ENCODE assay signal across 17 cellular contexts in genomic region chr14:54170301-54170700, GRCh38.
"Had no signal": no experiment of that assay in that cellular context is flagged by ENCODE, and none has a peak within 500 bp of the region (broad histone marks: within the 10 kb centered on the region; RNA-seq: fewer than 3 reads in every experiment).

No MANE protein-coding gene starts in this region.

- H3K4me1 Mint-ChIP-seq: central memory CD8-positive, alpha-beta T cell had no signal

- H3K27me3 ChIP-seq: right lobe of liver, testis, upper lobe of right lung had no signal

- ATAC-seq: upper lobe of right lung had no signal

- H3K4me1 ChIP-seq: prostate gland had no signal

- H3K4me3 ChIP-seq: prostate gland, right lobe of liver, testis, upper lobe of right lung had no signal

- H3K27ac ChIP-seq: prostate gland, right lobe of liver, testis, upper lobe of right lung had no signal

- H3K9me3 Mint-ChIP-seq: activated CD4-positive, alpha-beta T cell treated with anti-CD3 and anti-CD28 coated beads, Interleukin-2, amount 10 ng/mL, durations not matched to agents 7 days and 5 days; activated naive CD8-positive, alpha-beta T cell treated with anti-CD3 and anti-CD28 coated beads for 36 hours; activated T-helper 1 cell treated with anti-CD3 and anti-CD28 coated beads, Interleukin-12 subunit alpha, Interleukin-12 subunit beta, Interleukin-2, Interleukin-4 antibody, amounts not matched to agents 30 ng/mL and 10 ng/mL and 1 ng/mL, durations not matched to agents 14 hours and 24 hours and 36 hours; brain; central memory CD8-positive, alpha-beta T cell; dendritic cell treated with granulocyte-macrophage colony-stimulating factor and Interleukin-4, amounts not matched to agents 40 ng/mL and 50 ng/mL, for 4 days; neural crest cell; stimulated activated naive CD8-positive, alpha-beta T cell treated with anti-CD3 and anti-CD28 coated beads, Interleukin-15, Interleukin-2, amounts not matched to agents 100 ng/mL and 50 ng/mL, for 24 hours had no signal

- H3K36me3 ChIP-seq: prostate gland, right lobe of liver, upper lobe of right lung had no signal

- H3K9me3 ChIP-seq: prostate gland, right lobe of liver, testis, upper lobe of right lung had no signal

- H3K27ac Mint-ChIP-seq: activated CD4-positive, alpha-beta T cell treated with anti-CD3 and anti-CD28 coated beads, Interleukin-2, amount 10 ng/mL, durations not matched to agents 7 days and 5 days; activated naive CD8-positive, alpha-beta T cell treated with anti-CD3 and anti-CD28 coated beads for 36 hours; activated T-helper 1 cell treated with anti-CD3 and anti-CD28 coated beads, Interleukin-12 subunit alpha, Interleukin-12 subunit beta, Interleukin-2, Interleukin-4 antibody, amounts not matched to agents 30 ng/mL and 10 ng/mL and 1 ng/mL, durations not matched to agents 14 hours and 24 hours and 36 hours; dendritic cell treated with granulocyte-macrophage colony-stimulating factor and Interleukin-4, amounts not matched to agents 40 ng/mL and 50 ng/mL, for 4 days; stimulated activated naive CD8-positive, alpha-beta T cell treated with anti-CD3 and anti-CD28 coated beads, Interleukin-15, Interleukin-2, amounts not matched to agents 100 ng/mL and 50 ng/mL, for 24 hours had no signal

- H3K36me3 Mint-ChIP-seq: activated naive CD8-positive, alpha-beta T cell treated with anti-CD3 and anti-CD28 coated beads for 36 hours; brain had no signal

- H3K4me3 Mint-ChIP-seq: activated CD4-positive, alpha-beta T cell treated with anti-CD3 and anti-CD28 coated beads, Interleukin-2, amount 10 ng/mL, durations not matched to agents 7 days and 5 days; activated naive CD8-positive, alpha-beta T cell treated with anti-CD3 and anti-CD28 coated beads for 36 hours; activated T-helper 1 cell treated with anti-CD3 and anti-CD28 coated beads, Interleukin-12 subunit alpha, Interleukin-12 subunit beta, Interleukin-2, Interleukin-4 antibody, amounts not matched to agents 30 ng/mL and 10 ng/mL and 1 ng/mL, durations not matched to agents 14 hours and 24 hours and 36 hours; brain; central memory CD8-positive, alpha-beta T cell; dendritic cell treated with granulocyte-macrophage colony-stimulating factor and Interleukin-4, amounts not matched to agents 40 ng/mL and 50 ng/mL, for 4 days; neural crest cell; stimulated activated naive CD8-positive, alpha-beta T cell treated with anti-CD3 and anti-CD28 coated beads, Interleukin-15, Interleukin-2, amounts not matched to agents 100 ng/mL and 50 ng/mL, for 24 hours had no signal

- DNase-seq: activated CD4-positive, alpha-beta T cell treated with anti-CD3 and anti-CD28 coated beads, Interleukin-2, amount 10 ng/mL, durations not matched to agents 7 days and 5 days; activated CD8-positive, alpha-beta memory T cell treated with anti-CD3 and anti-CD28 coated beads for 24 hours; activated naive CD8-positive, alpha-beta T cell treated with anti-CD3 and anti-CD28 coated beads for 36 hours; amygdala; effector memory CD4-positive, alpha-beta T cell; hippocampal formation; right lobe of liver; T-helper 9 cell; testis; upper lobe of right lung had no signal

- H3K27me3 Mint-ChIP-seq: brain had no signal
